ENCODE assay signal across 8 cellular contexts in the genomic region with DNA sequence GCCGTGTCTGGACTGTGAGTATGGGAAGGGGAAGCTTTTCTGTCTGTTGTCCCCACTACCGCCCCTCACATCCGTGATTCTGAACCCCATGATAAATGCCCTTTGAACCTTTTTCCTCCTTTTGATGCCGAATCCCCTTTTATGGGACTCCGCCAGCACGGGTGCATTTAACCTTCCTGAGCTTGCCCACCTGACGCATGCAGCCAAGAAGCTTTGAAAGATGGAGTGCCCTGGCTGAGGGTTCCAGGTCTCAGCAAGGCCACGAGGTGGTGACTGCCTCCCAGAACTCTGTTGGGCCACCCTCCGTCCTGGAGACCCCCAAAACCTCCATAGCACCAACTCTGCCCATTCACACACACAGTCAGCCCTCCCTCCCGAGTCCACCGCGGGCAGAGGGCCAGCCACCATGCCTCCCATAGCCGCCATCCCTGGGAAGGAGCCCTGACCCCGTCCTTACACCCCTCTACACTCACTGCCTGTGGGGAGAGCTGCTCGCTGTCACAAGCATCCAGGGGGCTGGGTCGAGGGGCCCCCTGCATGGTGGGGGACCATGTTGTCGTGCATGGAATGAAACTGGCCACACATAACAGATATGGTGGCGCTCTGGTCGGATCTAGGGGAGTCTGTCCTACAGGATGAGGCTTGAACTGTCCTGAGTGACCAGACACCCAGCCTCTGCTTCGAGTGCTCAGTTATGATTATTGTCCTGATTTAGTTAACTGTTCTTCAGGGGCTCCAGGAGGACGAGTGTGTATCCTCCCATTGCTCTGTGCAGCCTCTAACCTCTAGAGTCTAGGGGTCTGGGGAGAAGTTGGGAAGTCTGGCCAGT. TPM values are rescaled to one million over a fixed set of nuclear protein-coding genes. Genes with fewer than 3 reads are reported as not detected.
DNase-seq lines count a peak whose midpoint lies in the region; ATAC-seq, FAIRE-seq and TF ChIP-seq lines count a peak whose summit lies in the region.

No MANE protein-coding gene starts in this region.

- H3K27ac ChIP-seq in lung (ENCODE audit: low read depth in 1 of 2, low read length in 1 of 2): peak overlapping the region; percentile 89 to 91

- no peaks in the 10 kb centered on the region for H3K36me3 ChIP-seq in lung (ENCODE audit: control insufficient read depth in 2 of 2, insufficient read depth in 2 of 2, low read length in 2 of 2)

- peaks cover 11% of the 10 kb centered on the region for H3K9me3 Mint-ChIP-seq in activated naive CD4-positive, alpha-beta T cell treated with anti-CD3 and anti-CD28 coated beads, Interleukin-2, amount 50 U/mL, for 24 hours

- H3K27ac Mint-ChIP-seq in activated naive CD4-positive, alpha-beta T cell treated with anti-CD3 and anti-CD28 coated beads, Interleukin-2, amount 50 U/mL, for 24 hours: peak overlapping the region; percentile 95

- in situ Hi-C loops in astrocyte of the cerebellum (cut with HindIII; ENCODE audit: low sequenced_read_pairs): no loop called here

- no peaks in the 10 kb centered on the region for H3K27me3 Mint-ChIP-seq in activated naive CD4-positive, alpha-beta T cell treated with anti-CD3 and anti-CD28 coated beads, Interleukin-2, amount 50 U/mL, for 24 hours

- TF ChIP-seq CTCF in astrocyte of the cerebellum (IDR thresholded peaks at IDR 0.05; ENCODE audit: low read depth, low read length, missing control alignments): no peak
- no peak for TF ChIP-seq CTCF in lung (IDR thresholded peaks at IDR 0.05; ENCODE audit: control extremely low read depth, extremely low read depth)

- peaks cover 25% of the 10 kb centered on the region for H3K36me3 Mint-ChIP-seq in activated naive CD4-positive, alpha-beta T cell treated with anti-CD3 and anti-CD28 coated beads, Interleukin-2, amount 50 U/mL, for 24 hours

- ATAC-seq in lung (ENCODE audit: insufficient read depth, low FRiP score): no peak

- H3K4me3 Mint-ChIP-seq in activated naive CD4-positive, alpha-beta T cell treated with anti-CD3 and anti-CD28 coated beads, Interleukin-2, amount 50 U/mL, for 24 hours: peak overlapping the region; percentile 95

- peak overlapping the region; percentile 59 for H3K4me3 ChIP-seq in astrocyte of the cerebellum (ENCODE audit: low read depth, low read length)
- peak overlapping the region; percentile 72 for H3K4me3 ChIP-seq in lung

- peaks cover 38% of the 10 kb centered on the region for H3K4me1 Mint-ChIP-seq in activated naive CD4-positive, alpha-beta T cell treated with anti-CD3 and anti-CD28 coated beads, Interleukin-2, amount 50 U/mL, for 24 hours

- peaks cover 9% of the 10 kb centered on the region in 2 donors for H3K4me1 ChIP-seq in lung (ENCODE audit: control insufficient read depth in 2 of 2, insufficient read depth in 2 of 2, low read length in 2 of 2)

- H3K9me3 ChIP-seq in lung (ENCODE audit: control insufficient read depth in 2 of 2, insufficient read depth in 1 of 2, low read length in 1 of 2): no peaks in the 10 kb centered on the region

- FAIRE-seq in urothelium cell line (lab: Jason Lieb, UNC): no peak

- no peaks in the 10 kb centered on the region for H3K27me3 ChIP-seq in lung (ENCODE audit: control insufficient read depth, insufficient read depth)

- no peak for DNase-seq in activated naive CD4-positive, alpha-beta T cell treated with anti-CD3 and anti-CD28 coated beads, Interleukin-2, amount 50 U/mL, for 16 hours
- DNase-seq in astrocyte of the cerebellum (ENCODE audit: low read depth) (no peak), lung (ENCODE audit: low spot score) (no peak), urothelium cell line (ENCODE audit: low spot score) (peak; percentile 24), midbrain (lab: John Stamatoyannopoulos, UW) (no peak), NCI-H187 treated with DMSO at 0.1 percent for 48 hours (lab: John Stamatoyannopoulos, UW) (no peak)
- no peak for DNase-seq in stimulated activated CD4-positive, alpha-beta T cell treated with anti-CD3 and anti-CD28 coated beads, Interleukin-4, amount 100 ng/mL, for 24 hours

- WGBS in lung, 2 donors: 73% methylated on average over 21 of the region's 21 CpGs

RNA-seq across cellular contexts. Expression of a gene that starts 0.8 kb away (rescaled TPM):
- 100 to 1,000 TPM; 147 to 218 TPM for total RNA-seq in lung
- polyA plus RNA-seq in lung: 100 to 1,000 TPM; 198 to 272 TPM

RNA-seq across cellular contexts. Expression of a gene that starts 0.9 kb away (rescaled TPM):
- 10 to 100 TPM; 20.3 to 41.1 TPM for total RNA-seq in lung
- 10 to 100 TPM; 23.3 to 59.2 TPM for polyA plus RNA-seq in lung
